Comparison of ENCODE assay signal across 8 cellular contexts in genomic region chr3:150409527-150410310, GRCh38. TPM values are rescaled to one million over a fixed set of nuclear protein-coding genes. Genes with fewer than 3 reads are reported as not detected.
DNase-seq lines count a peak whose midpoint lies in the region; ATAC-seq lines count a peak whose summit lies in the region.

No MANE protein-coding gene starts in this region.

- no peaks in the 10 kb centered on the region for H3K27me3 ChIP-seq in layer of hippocampus (ENCODE audit: control insufficient read depth, insufficient read depth, low read length)

- ATAC-seq in HG02610 (IDR thresholded peaks at IDR 0.05; ENCODE audit: unreplicated experiment) = peak; percentile 24

- DNase-seq in DMS153 (lab: John Stamatoyannopoulos, UW) (peak; percentile 25), DMS153 treated with DMSO at 0.1 percent for 48 hours (lab: John Stamatoyannopoulos, UW; ENCODE audit: unreplicated experiment) (no peak), NCI-H146 treated with DMSO at 0.1 percent for 48 hours (lab: John Stamatoyannopoulos, UW; ENCODE audit: unreplicated experiment) (peak; percentile 43), cerebellum (ENCODE audit: low spot score) (peak; percentile 48)
- peak; percentile 25 for DNase-seq in activated CD4-positive, CD25-positive, alpha-beta regulatory T cell treated with anti-CD3 and anti-CD28 coated beads, Interleukin-2, amount 50 U/mL, for 16 hours (ENCODE audit: low read depth, low spot score)
- peak; percentile 52 for DNase-seq in stimulated activated CD4-positive, alpha-beta T cell treated with anti-CD3 and anti-CD28 coated beads, Interleukin-2, amount 100 ng/mL, for 4 hours (ENCODE audit: low read depth)

- H3K27ac ChIP-seq in layer of hippocampus (ENCODE audit: low read depth, low read length) = peak overlapping the region; percentile 99

RNA-seq across cellular contexts. Expression of gene TSC22D2, which starts 1.6 kb away (rescaled TPM):
- 39.0 TPM for total RNA-seq in cerebellum
